1 cellular context compared by ENCODE assay signal in genomic region chr6:138231399-138231886, GRCh38.
TF ChIP-seq lines count a peak whose summit lies in the region.

No MANE protein-coding gene starts in this region.

TF ChIP-seq in HepG2, 621 proteins besides CTCF, POLR2A, EP300 and RAD21 (continued from another document and continues in another):
- TF ChIP-seq ZNF503 (CRISPR knock-in tag; IDR thresholded peaks at IDR 0.05) (0 out of 2 replicates have a peak, but pooled peaks have one; percentile 11), TSC22D2 (CRISPR knock-in tag; IDR thresholded peaks at IDR 0.05; ENCODE audit: borderline replicate concordance) (no peak), SOX6 (IDR thresholded peaks at IDR 0.05) (no peak), SOX6 (CRISPR knock-in tag; IDR thresholded peaks at IDR 0.05) (peak; percentile 44; the same call in 1 of the 2 replicates), HMG20A (CRISPR knock-in tag; IDR thresholded peaks at IDR 0.05; ENCODE audit: borderline replicate concordance) (peak; percentile 55; the same call in 1 of the 2 replicates), DPF2 (CRISPR knock-in tag; IDR thresholded peaks at IDR 0.05; ENCODE audit: borderline replicate concordance, low read depth) (peak; percentile 67; the same call in 1 of the 2 replicates), SP5 (CRISPR knock-in tag; IDR thresholded peaks at IDR 0.05; ENCODE audit: borderline replicate concordance, low read depth) (peak; percentile 23; the same call in 1 of the 2 replicates), NFE2L1 (CRISPR knock-in tag; IDR thresholded peaks at IDR 0.05; ENCODE audit: borderline replicate concordance) (no peak), ATF1 (CRISPR knock-in tag; IDR thresholded peaks at IDR 0.05) (peak; percentile 53; the same call in 1 of the 2 replicates), KLF15 (CRISPR knock-in tag; IDR thresholded peaks at IDR 0.05; ENCODE audit: borderline replicate concordance) (no peak), ZNF850 (CRISPR knock-in tag; conservative IDR thresholded peaks at IDR 0.05) (no peak), TP53 (CRISPR knock-in tag; conservative IDR thresholded peaks at IDR 0.05) (no peak), ZNF10 (CRISPR knock-in tag; IDR thresholded peaks at IDR 0.05; ENCODE audit: borderline replicate concordance, low read depth) (no peak), GATAD2A (CRISPR knock-in tag; IDR thresholded peaks at IDR 0.05) (peak; percentile 83), ZBTB3 (CRISPR knock-in tag; IDR thresholded peaks at IDR 0.05; ENCODE audit: borderline replicate concordance, low read depth) (0 out of 2 replicates have a peak, but pooled peaks have one; percentile 47), GMEB1 (CRISPR knock-in tag; IDR thresholded peaks at IDR 0.05; ENCODE audit: borderline replicate concordance) (0 out of 2 replicates have a peak, but pooled peaks have one; percentile 17), POGZ (CRISPR knock-in tag; IDR thresholded peaks at IDR 0.05) (no peak; the same call in 1 of the 2 replicates), NFIC (IDR thresholded peaks at IDR 0.05; ENCODE audit: low read length) (peak; percentile 93; the same call in 1 of the 2 replicates), HHEX (CRISPR knock-in tag; IDR thresholded peaks at IDR 0.05) (0 out of 2 replicates have a peak, but pooled peaks have one; percentile 42), AKAP8 (CRISPR knock-in tag; IDR thresholded peaks at IDR 0.05) (no peak), RERE (CRISPR knock-in tag; IDR thresholded peaks at IDR 0.05; ENCODE audit: low read depth) (peak; percentile 12; the same call in 1 of the 2 replicates), FOXK2 (IDR thresholded peaks at IDR 0.05) (0 out of 2 replicates have a peak, but pooled peaks have one; percentile 27), RCOR2 (CRISPR knock-in tag; IDR thresholded peaks at IDR 0.05) (no peak; the same call in 1 of the 2 replicates), TEAD3 (CRISPR knock-in tag; optimal IDR thresholded peaks at IDR 0.05; ENCODE audit: borderline replicate concordance) (peak; percentile 25), ZNF883 (CRISPR knock-in tag; IDR thresholded peaks at IDR 0.05; ENCODE audit: not compliant biosample characterization) (no peak), RFX1 (IDR thresholded peaks at IDR 0.05) (peak; percentile 17; the same call in 1 of the 2 replicates), TFE3 (CRISPR knock-in tag; IDR thresholded peaks at IDR 0.05) (peak; percentile 95), ZNF878 (CRISPR knock-in tag; IDR thresholded peaks at IDR 0.05) (0 out of 2 replicates have a peak, but pooled peaks have one; percentile 54), BCL6 (CRISPR knock-in tag; IDR thresholded peaks at IDR 0.05) (peak; percentile 58), NCOA2 (CRISPR knock-in tag; IDR thresholded peaks at IDR 0.05) (peak; percentile 76), FOXA3 (CRISPR knock-in tag; IDR thresholded peaks at IDR 0.05) (peak; percentile 94), ZNF142 (CRISPR knock-in tag; IDR thresholded peaks at IDR 0.05) (no peak), RBFOX2 (IDR thresholded peaks at IDR 0.05; ENCODE audit: low read depth, low read length) (no peak), DMAP1 (CRISPR knock-in tag; IDR thresholded peaks at IDR 0.05) (no peak), ZNF670 (CRISPR knock-in tag; IDR thresholded peaks at IDR 0.05; ENCODE audit: borderline replicate concordance) (0 out of 2 replicates have a peak, but pooled peaks have one; percentile 2), PITX1 (CRISPR knock-in tag; IDR thresholded peaks at IDR 0.05) (peak; percentile 20; the same call in 1 of the 2 replicates), ZBTB49 (CRISPR knock-in tag; IDR thresholded peaks at IDR 0.05; ENCODE audit: borderline replicate concordance) (no peak), SOX5 (CRISPR knock-in tag; IDR thresholded peaks at IDR 0.05; ENCODE audit: borderline replicate concordance) (peak; percentile 57; the same call in 1 of the 2 replicates), CEBPG (CRISPR knock-in tag; IDR thresholded peaks at IDR 0.05) (peak; percentile 36; the same call in 1 of the 2 replicates), ZNF337 (CRISPR knock-in tag; IDR thresholded peaks at IDR 0.05; ENCODE audit: borderline replicate concordance, low read depth) (no peak), ZNF350 (CRISPR knock-in tag; IDR thresholded peaks at IDR 0.05; ENCODE audit: borderline replicate concordance, low read depth) (no peak), ZNF691 (CRISPR knock-in tag; IDR thresholded peaks at IDR 0.05; ENCODE audit: borderline replicate concordance, low read depth) (no peak), ZNF737 (CRISPR knock-in tag; IDR thresholded peaks at IDR 0.05; ENCODE audit: borderline replicate concordance) (no peak), ASH2L (IDR thresholded peaks at IDR 0.05; ENCODE audit: insufficient read length, low read depth, low read length) (peak; percentile 46)
